Comparison of ENCODE assay signal across 9 cellular contexts in the genomic region with DNA sequence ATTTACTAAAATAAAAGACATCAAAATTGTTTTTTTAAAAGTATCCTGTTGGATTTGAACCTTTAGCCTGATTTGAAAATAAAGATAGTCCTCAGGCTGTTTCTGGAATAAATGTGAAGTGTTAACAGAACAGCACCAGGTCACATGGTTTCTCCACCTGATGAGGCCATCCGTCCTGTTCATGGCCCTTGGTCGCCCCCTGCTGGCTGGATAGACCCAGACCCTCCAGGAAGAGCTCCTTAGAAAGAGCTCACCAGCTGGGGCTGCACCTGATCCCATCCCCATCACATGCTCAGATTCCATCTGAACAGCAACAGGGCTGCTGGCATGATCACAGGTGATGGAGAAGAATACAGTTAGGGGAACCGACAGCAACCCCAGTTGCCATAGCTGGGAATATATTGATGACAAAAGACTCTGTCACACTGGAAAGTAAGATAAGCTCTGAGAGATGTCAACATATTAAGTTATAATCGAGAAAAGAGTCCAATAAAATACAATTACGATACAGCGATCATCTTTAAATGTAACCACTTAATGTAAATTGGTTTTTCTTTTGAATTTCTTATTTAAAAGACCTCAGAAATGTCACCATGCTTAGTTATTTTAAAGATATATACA. TPM values are rescaled to one million over a fixed set of nuclear protein-coding genes. Genes with fewer than 3 reads are reported as not detected.
A peak's percentile ranks its signal among the peaks of the same experiment; 100 is the strongest.
DNase-seq lines count a peak whose midpoint lies in the region; ATAC-seq, FAIRE-seq and TF ChIP-seq lines count a peak whose summit lies in the region.
"Had no signal": no experiment of that assay in that cellular context is flagged by ENCODE, and none has a peak within 500 bp of the region (broad histone marks: within the 10 kb centered on the region; RNA-seq: fewer than 3 reads in every experiment).

No MANE protein-coding gene starts in this region.

- TF ChIP-seq CTCF in astrocyte (IDR thresholded peaks at IDR 0.05; ENCODE audit: insufficient read depth, low read depth, low read length) = peak; percentile 67
- peak; percentile 88 for TF ChIP-seq CTCF in hepatocyte (IDR thresholded peaks at IDR 0.05; ENCODE audit: poor library complexity)

- H3K36me3 Mint-ChIP-seq in astrocyte (ENCODE audit: low read depth, unreplicated experiment) = no peaks in the 10 kb centered on the region

- no peak overlapping the region for H3K4me2 ChIP-seq in astrocyte (ENCODE audit: low read length)
- no peak overlapping the region for H3K4me2 ChIP-seq in hepatocyte
- H3K4me2 ChIP-seq: BLaER1 treated with 17β-estradiol and CSF1 and Interleukin-3, amounts not matched to agents 10 nM and 100 nM had no signal

- peak; percentile 99 for ATAC-seq in HG02938 (IDR thresholded peaks at IDR 0.05; ENCODE audit: unreplicated experiment)

- H3K9me3 ChIP-seq in astrocyte (ENCODE audit: insufficient read depth, low read depth, low read length) (no peaks in the 10 kb centered on the region), hepatocyte (ENCODE audit: low read depth) (no peaks in the 10 kb centered on the region)
- H3K9me3 ChIP-seq: BLaER1 treated with 17β-estradiol and CSF1 and Interleukin-3, amounts not matched to agents 10 nM and 100 nM had no signal

- H2AFZ ChIP-seq in astrocyte (ENCODE audit: low read depth, low read length) = no peak overlapping the region
- H2AFZ ChIP-seq in hepatocyte = no peak overlapping the region

- no peaks in the 10 kb centered on the region for H3K27me3 ChIP-seq in astrocyte (ENCODE audit: insufficient read depth, low read length)
- no peaks in the 10 kb centered on the region for H3K27me3 ChIP-seq in hepatocyte
- H3K27me3 ChIP-seq: BLaER1 treated with 17β-estradiol and CSF1 and Interleukin-3, amounts not matched to agents 10 nM and 100 nM had no signal

- H3K9ac ChIP-seq in astrocyte (ENCODE audit: low read length) = no peak overlapping the region
- H3K9ac ChIP-seq: BLaER1 treated with 17β-estradiol and CSF1 and Interleukin-3, amounts not matched to agents 10 nM and 100 nM had no signal

- H3K27ac Mint-ChIP-seq in astrocyte (ENCODE audit: unreplicated experiment) = no peak overlapping the region

- H3K27me3 Mint-ChIP-seq in astrocyte (ENCODE audit: low read depth, unreplicated experiment) = peaks cover 3% of the 10 kb centered on the region

- no peaks in the 10 kb centered on the region for H3K9me3 Mint-ChIP-seq in astrocyte (ENCODE audit: unreplicated experiment)

- H4K20me1 ChIP-seq in astrocyte (ENCODE audit: insufficient read depth, low read length) (no peaks in the 10 kb centered on the region), hepatocyte (ENCODE audit: insufficient read depth, poor library complexity, severe bottlenecking) (no peaks in the 10 kb centered on the region)
- H4K20me1 ChIP-seq: BLaER1 treated with 17β-estradiol and CSF1 and Interleukin-3, amounts not matched to agents 10 nM and 100 nM had no signal

- H3K4me3 Mint-ChIP-seq in astrocyte (ENCODE audit: unreplicated experiment) = no peak overlapping the region

- H3K4me3 ChIP-seq in astrocyte (ENCODE audit: insufficient read depth, low read depth, low read length) (no peak overlapping the region), hepatocyte (no peak overlapping the region)
- H3K4me3 ChIP-seq: BLaER1 treated with 17β-estradiol and CSF1 and Interleukin-3, amounts not matched to agents 10 nM and 100 nM had no signal

- H3K79me2 ChIP-seq in astrocyte (ENCODE audit: insufficient read depth, low read length) (no peaks in the 10 kb centered on the region), hepatocyte (no peaks in the 10 kb centered on the region)

- H3K4me1 ChIP-seq in astrocyte (ENCODE audit: insufficient read depth, low read length) (no peaks in the 10 kb centered on the region), hepatocyte (ENCODE audit: insufficient read depth) (no peaks in the 10 kb centered on the region)
- H3K4me1 ChIP-seq: BLaER1 treated with 17β-estradiol and CSF1 and Interleukin-3, amounts not matched to agents 10 nM and 100 nM had no signal

- DNase-seq in SIG-M5 treated with dmso at 0.1 percent for 504 hours (lab: John Stamatoyannopoulos, UW; ENCODE audit: unreplicated experiment) (peak; percentile 51), SIG-M5 (lab: John Stamatoyannopoulos, UW) (no peak), NCI-H1694 (lab: John Stamatoyannopoulos, UW) (peak; percentile 65), T1000 (lab: John Stamatoyannopoulos, UW) (peak; percentile 43), astrocyte (ENCODE audit: low read depth) (peak; percentile 42), hepatocyte (ENCODE audit: low spot score) (peak; percentile 96), smooth muscle cell of the brain vasculature (ENCODE audit: low read depth, low spot score) (peak; percentile 56)

- no peaks in the 10 kb centered on the region for H3K4me1 Mint-ChIP-seq in astrocyte (ENCODE audit: low read depth, unreplicated experiment)

- H3K36me3 ChIP-seq in astrocyte (ENCODE audit: insufficient read depth, low read length) (no peaks in the 10 kb centered on the region), hepatocyte (replicated peaks; ENCODE audit: insufficient read depth, low read depth) (no peaks in the 10 kb centered on the region)
- H3K36me3 ChIP-seq: BLaER1 treated with 17β-estradiol and CSF1 and Interleukin-3, amounts not matched to agents 10 nM and 100 nM had no signal

- no peaks in the 10 kb centered on the region for H3K9me2 ChIP-seq in hepatocyte (replicated peaks; ENCODE audit: insufficient read depth)

- no peak overlapping the region for H3K27ac ChIP-seq in astrocyte (ENCODE audit: low read depth, low read length)
- H3K27ac ChIP-seq in hepatocyte = no peak overlapping the region
- H3K27ac ChIP-seq: BLaER1 treated with 17β-estradiol and CSF1 and Interleukin-3, amounts not matched to agents 10 nM and 100 nM had no signal

- no peak for FAIRE-seq in astrocyte (lab: Jason Lieb, UNC)

- WGBS in hepatocyte (ENCODE audit: low lambda C conversion rate, missing lambda C conversion rate) = 46% methylated on average over 6 of the region's 6 CpGs

RNA-seq across cellular contexts. Expression of a gene that starts 4.8 kb away (rescaled TPM):
- total RNA-seq in astrocyte = not detected in 2 replicates
- total RNA-seq in hepatocyte = 0.27 TPM in 1 of 2 replicates, not detected in the other
- not detected in 2 replicates for polyA plus RNA-seq in hepatocyte

RNA-seq across cellular contexts. Expression of a gene that starts 18.4 kb away (rescaled TPM):
- total RNA-seq in astrocyte (not detected in 2 replicates), hepatocyte (not detected in 2 replicates)
- not detected in 2 replicates for polyA plus RNA-seq in hepatocyte

RNA-seq across cellular contexts. Expression of a gene that starts 41.7 kb away (rescaled TPM):
- total RNA-seq in astrocyte (not detected in 2 replicates), hepatocyte (0.24 and 1.0 TPM in 2 replicates)
- 0.11 and 0.42 TPM in 2 replicates for polyA plus RNA-seq in hepatocyte

RNA-seq across cellular contexts. Expression of a gene that starts 55.4 kb away (rescaled TPM):
- total RNA-seq in astrocyte = 0.99 and 1.4 TPM in 2 replicates
- total RNA-seq in hepatocyte = 5.5 and 5.8 TPM in 2 replicates
- polyA plus RNA-seq in hepatocyte = 2.2 and 2.3 TPM in 2 replicates

RNA-seq across cellular contexts. Expression of a gene that starts 58.2 kb away (rescaled TPM):
- total RNA-seq in astrocyte = not detected in 2 replicates
- 0.40 TPM in 1 of 2 replicates, not detected in the other for total RNA-seq in hepatocyte
- polyA plus RNA-seq in hepatocyte = not detected in 2 replicates
